ENCODE assay signal across 17 cellular contexts in genomic region chr16:48003226-48003907, GRCh38.
DNase-seq lines count a peak whose midpoint lies in the region; ATAC-seq, FAIRE-seq and TF ChIP-seq lines count a peak whose summit lies in the region.
"Had no signal": no experiment of that assay in that cellular context is flagged by ENCODE, and none has a peak within 500 bp of the region (broad histone marks: within the 10 kb centered on the region; RNA-seq: fewer than 3 reads in every experiment).

No MANE protein-coding gene starts in this region.

- no peak overlapping the region for H2BK12ac ChIP-seq in trophoblast cell (ENCODE audit: low read length)

- H3K27ac Mint-ChIP-seq in neural crest cell (ENCODE audit: unreplicated experiment): peak overlapping the region; percentile 68
- H3K27ac Mint-ChIP-seq in HFFc6: no peak overlapping the region
- H3K27ac Mint-ChIP-seq: activated CD4-positive, alpha-beta T cell treated with anti-CD3 and anti-CD28 coated beads, Interleukin-2, amount 10 ng/mL, durations not matched to agents 24 days and 14 days; progenitor cell of endocrine pancreas had no signal

- H3K9me3 Mint-ChIP-seq in neural crest cell: peaks cover 7% of the 10 kb centered on the region
- no peaks in the 10 kb centered on the region for H3K9me3 Mint-ChIP-seq in HFFc6
- H3K9me3 Mint-ChIP-seq: activated T-cell treated with anti-CD3 and anti-CD28 coated beads, Interleukin-2, amount 50 U/mL, for 4 hours had no signal

- no peak overlapping the region for H3K27ac ChIP-seq in esophagus muscularis mucosa (replicated peaks in 1 of 4)
- H3K27ac ChIP-seq in trophoblast cell (ENCODE audit: low read depth, low read length): no peak overlapping the region
- H3K27ac ChIP-seq: BLaER1, tibial nerve had no signal

- no peak overlapping the region for H3K14ac ChIP-seq in trophoblast cell (ENCODE audit: low read length)

- no peak for TF ChIP-seq EP300 in esophagus muscularis mucosa (IDR thresholded peaks at IDR 0.05)

- no peak overlapping the region for H3K4me3 ChIP-seq in esophagus muscularis mucosa
- no peak overlapping the region for H3K4me3 ChIP-seq in trophoblast cell (ENCODE audit: low read depth, low read length)
- H3K4me3 ChIP-seq: BLaER1, tibial nerve had no signal

- H4K12ac ChIP-seq in trophoblast cell (ENCODE audit: low read depth, low read length): no peak overlapping the region

- H3K27me3 ChIP-seq in esophagus muscularis mucosa (no peaks in the 10 kb centered on the region), trophoblast cell (ENCODE audit: insufficient read depth, low read length) (no peaks in the 10 kb centered on the region)
- H3K27me3 ChIP-seq: BLaER1, tibial nerve had no signal

- H3K36me3 Mint-ChIP-seq in neural crest cell (ENCODE audit: low read depth) (peaks cover 3% of the 10 kb centered on the region), HFFc6 (ENCODE audit: low read depth) (no peaks in the 10 kb centered on the region)

- H3K18ac ChIP-seq in trophoblast cell (ENCODE audit: low read length): no peak overlapping the region

- H3K27me3 Mint-ChIP-seq in neural crest cell (ENCODE audit: low read depth): no peaks in the 10 kb centered on the region
- H3K27me3 Mint-ChIP-seq in HFFc6 (ENCODE audit: insufficient read depth): peaks cover 25% of the 10 kb centered on the region
- H3K27me3 Mint-ChIP-seq: activated CD4-positive, alpha-beta T cell treated with anti-CD3 and anti-CD28 coated beads, Interleukin-2, amount 10 ng/mL, durations not matched to agents 24 days and 14 days; progenitor cell of endocrine pancreas had no signal

- peak; percentile 97 for FAIRE-seq in RCC 7860 (lab: Jason Lieb, UNC)

- DNase-seq in ELF-1 (ENCODE audit: low read depth, low spot score): peak; percentile 66
- DNase-seq in RCC 7860 (ENCODE audit: low spot score): peak; percentile 95
- DNase-seq in esophagus muscularis mucosa (ENCODE audit: extremely low spot score): peak; percentile 62
- DNase-seq in neural crest cell (ENCODE audit: low read depth, low spot score): no peak
- no peak for DNase-seq in Ammon's horn (ENCODE audit: low spot score)
- DNase-seq in trophoblast cell: no peak
- no peak for DNase-seq in HFFc6
- DNase-seq: activated CD4-positive, alpha-beta T cell treated with anti-CD3 and anti-CD28 coated beads, Interleukin-2, amount 10 ng/mL, durations not matched to agents 24 days and 14 days; activated T-cell treated with anti-CD3 and anti-CD28 coated beads, Interleukin-2, amount 50 U/mL, for 4 hours; DMS79; NCI-H1048; NCI-H345; T-helper 2 cell had no signal

- WGBS in esophagus muscularis mucosa: 89% methylated on average over 4 of the region's 4 CpGs
- WGBS in trophoblast cell (ENCODE audit: extremely low coverage, insufficient coverage, insufficient read length): no CpG with 5 or more reads among the region's 4 CpGs

- TF ChIP-seq CTCF in esophagus muscularis mucosa (IDR thresholded peaks at IDR 0.05): no peak
- no peak for TF ChIP-seq CTCF in neural crest cell (conservative IDR thresholded peaks at IDR 0.05)
- no peak for TF ChIP-seq CTCF in HFFc6 (IDR thresholded peaks at IDR 0.05)

- H4K8ac ChIP-seq in trophoblast cell (ENCODE audit: low read depth, low read length): no peak overlapping the region

- no peak for TF ChIP-seq POLR2A in esophagus muscularis mucosa (IDR thresholded peaks at IDR 0.05; ENCODE audit: low read depth)

- H3K4me1 ChIP-seq in esophagus muscularis mucosa (no peaks in the 10 kb centered on the region), trophoblast cell (ENCODE audit: control insufficient read depth in 1 of 2, insufficient read depth in 2 of 2, low read length in 2 of 2) (no peaks in the 10 kb centered on the region)
- H3K4me1 ChIP-seq: BLaER1 had no signal

- intact Hi-C loops in esophagus muscularis mucosa (cut with DNase I): no loop called here

- H2BK5ac ChIP-seq in trophoblast cell (ENCODE audit: low read depth, low read length, poor library complexity): no peak overlapping the region

- H2AFZ ChIP-seq in trophoblast cell (ENCODE audit: insufficient read depth, low read length, poor library complexity): no peak overlapping the region

- H3K23ac ChIP-seq in trophoblast cell (ENCODE audit: low read length): no peak overlapping the region

- H3K36me3 ChIP-seq in esophagus muscularis mucosa (no peaks in the 10 kb centered on the region), trophoblast cell (ENCODE audit: control insufficient read depth in 1 of 2, insufficient read depth in 2 of 2, low read length in 2 of 2) (no peaks in the 10 kb centered on the region)
- H3K36me3 ChIP-seq: BLaER1, tibial nerve had no signal

- no peak for ATAC-seq in HG03354 (IDR thresholded peaks at IDR 0.05; ENCODE audit: poor library complexity, severe bottlenecking, unreplicated experiment)
- ATAC-seq: activated T-cell treated with anti-CD3 and anti-CD28 coated beads, Interleukin-2, amount 50 U/mL, for 4 hours had no signal

- H2AK5ac ChIP-seq in trophoblast cell (ENCODE audit: low read length): no peak overlapping the region

- no peaks in the 10 kb centered on the region for H3K79me1 ChIP-seq in trophoblast cell (ENCODE audit: low read length)

- H3K4me1 Mint-ChIP-seq in neural crest cell (peaks cover 43% of the 10 kb centered on the region), HFFc6 (ENCODE audit: low read depth) (no peaks in the 10 kb centered on the region)
- H3K4me1 Mint-ChIP-seq: activated CD4-positive, alpha-beta T cell treated with anti-CD3 and anti-CD28 coated beads, Interleukin-2, amount 10 ng/mL, durations not matched to agents 24 days and 14 days had no signal

- H3K79me2 ChIP-seq in trophoblast cell (ENCODE audit: control insufficient read depth, insufficient read depth, low read length, poor library complexity): no peaks in the 10 kb centered on the region

- H4K91ac ChIP-seq in trophoblast cell (ENCODE audit: low read depth, low read length): no peak overlapping the region

- H2BK120ac ChIP-seq in trophoblast cell (ENCODE audit: insufficient read depth, low read length, poor library complexity): no peak overlapping the region

- no peak overlapping the region for H3K4me2 ChIP-seq in trophoblast cell (ENCODE audit: low read length)
- H3K4me2 ChIP-seq: BLaER1 had no signal

- H3K4ac ChIP-seq in trophoblast cell (ENCODE audit: low read depth, low read length): no peak overlapping the region

- H3K9me3 ChIP-seq in esophagus muscularis mucosa: no peaks in the 10 kb centered on the region
- H3K9me3 ChIP-seq in trophoblast cell (ENCODE audit: insufficient read depth, low read depth, low read length): no peaks in the 10 kb centered on the region
- H3K9me3 ChIP-seq: BLaER1, tibial nerve had no signal

- H3K4me3 Mint-ChIP-seq in neural crest cell (no peak overlapping the region), HFFc6 (no peak overlapping the region)
- H3K4me3 Mint-ChIP-seq: activated CD4-positive, alpha-beta T cell treated with anti-CD3 and anti-CD28 coated beads, Interleukin-2, amount 10 ng/mL, durations not matched to agents 24 days and 14 days; activated T-cell treated with anti-CD3 and anti-CD28 coated beads, Interleukin-2, amount 50 U/mL, for 4 hours had no signal

- H3K9ac ChIP-seq in trophoblast cell (ENCODE audit: low read length): no peak overlapping the region
- H3K9ac ChIP-seq: BLaER1 had no signal

Comparison
In these comparisons a context has a peak if more than half of its experiments do, and no peak if none do; other contexts are left out.
1. DNase-seq: peak in ELF-1 (single experiment), RCC 7860 (single experiment) and esophagus muscularis mucosa (single experiment); none in neural crest cell (single experiment), Ammon's horn (single experiment), trophoblast cell (0 of 2) and HFFc6 (single experiment).